13 cellular contexts compared by ENCODE assay signal in the genomic region with DNA sequence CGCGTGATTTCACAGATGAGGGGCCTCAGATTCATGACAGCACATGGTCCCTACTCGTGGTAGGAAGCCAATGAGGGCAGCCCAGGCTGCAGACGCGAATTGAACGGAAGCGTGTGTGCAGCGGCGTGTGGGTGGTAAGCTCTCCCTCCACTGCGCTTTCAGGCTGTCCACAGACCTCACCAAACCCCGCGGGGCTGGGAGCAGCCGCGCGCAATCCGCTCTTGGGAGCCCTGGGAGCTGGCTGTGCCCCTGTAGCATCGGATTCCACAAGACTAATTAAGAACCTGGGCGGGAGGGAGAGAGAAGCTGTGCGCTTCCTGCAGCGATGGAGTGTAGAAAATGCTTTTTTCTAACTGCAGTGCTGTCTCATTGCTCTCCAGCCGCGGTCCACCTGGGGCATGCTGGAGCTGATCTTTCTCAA.
DNase-seq lines count a peak whose midpoint lies in the region; ATAC-seq and TF ChIP-seq lines count a peak whose summit lies in the region.
"Had no signal": no experiment of that assay in that cellular context is flagged by ENCODE, and none has a peak within 500 bp of the region (broad histone marks: within the 10 kb centered on the region; RNA-seq: fewer than 3 reads in every experiment).

No MANE protein-coding gene starts in this region.

- H3K27ac ChIP-seq in cardiac muscle cell (no peak overlapping the region), ovary (no peak overlapping the region)
- H3K27ac ChIP-seq: vagina had no signal

- intact Hi-C loops in ovary (cut with DNase I) = no loop called here

- peak in 1 of 4 experiments; percentile 56 for ATAC-seq in T-cell (replicated peaks in 1 of 4)
- ATAC-seq in effector memory CD8-positive, alpha-beta T cell (replicated peaks) = no peak
- ATAC-seq: Panc1 had no signal

- no peaks in the 10 kb centered on the region for H3K27me3 ChIP-seq in cardiac muscle cell
- H3K27me3 ChIP-seq in ovary = no peaks in the 10 kb centered on the region
- H3K27me3 ChIP-seq in HAP-1 (ENCODE audit: low read depth) = peaks cover 12% of the 10 kb centered on the region
- H3K27me3 ChIP-seq: vagina had no signal

- H3K4me3 ChIP-seq in cardiac muscle cell (no peak overlapping the region), ovary (no peak overlapping the region), HAP-1 (no peak overlapping the region)

- 2 to 18% (median 14%) methylated on average over 22 of the region's 22 CpGs for WGBS in ovary, 3 donors

- H3K9me3 ChIP-seq in cardiac muscle cell (ENCODE audit: low read depth) (no peaks in the 10 kb centered on the region), ovary (no peaks in the 10 kb centered on the region), HAP-1 (no peaks in the 10 kb centered on the region)

- CTCF ChIA-PET in GM10248 (lab: Yijun Ruan, JAX) (no interaction called here), T-cell (lab: Charles Lee) (no interaction called here)

- DNase-seq in GM10248 (ENCODE audit: extremely low spot score) (peak; percentile 27), T-cell (peak in 1 of 34 experiments; percentile 2), cardiac muscle cell (ENCODE audit: low read depth in 1 of 2, low spot score in 1 of 2) (peak; percentile 8 to 27), ovary (peak in 4 of 5 donors; percentile 18 to 50 (median 37)), HAP-1 (ENCODE audit: low spot score in 2 of 2) (no peak), NCI-H82 treated with DMSO at 0.1 percent for 48 hours (lab: John Stamatoyannopoulos, UW; ENCODE audit: unreplicated experiment) (no peak), GDM1 (lab: John Stamatoyannopoulos, UW) (no peak)
- no peak for DNase-seq in effector memory CD8-positive, alpha-beta T cell
- DNase-seq: cortex of kidney, DMS79, islet precursor cell had no signal

- POLR2A ChIA-PET in GM10248 (lab: Yijun Ruan, JAX) (no interaction called here), T-cell (lab: Charles Lee) (no interaction called here)

- peaks cover 5 to 11% (median 10%) of the 10 kb centered on the region in 3 donors for H3K4me1 Mint-ChIP-seq in T-cell
- peaks cover 0 to 4% of the 10 kb centered on the region in 2 donors for H3K4me1 Mint-ChIP-seq in effector memory CD8-positive, alpha-beta T cell (ENCODE audit: low read depth in 2 of 2)

- no peaks in the 10 kb centered on the region for H3K36me3 Mint-ChIP-seq in T-cell
- H3K36me3 Mint-ChIP-seq in effector memory CD8-positive, alpha-beta T cell (ENCODE audit: insufficient read depth) = no peaks in the 10 kb centered on the region

- no peak overlapping the region for H3K27ac Mint-ChIP-seq in T-cell
- no peak overlapping the region for H3K27ac Mint-ChIP-seq in effector memory CD8-positive, alpha-beta T cell

- H3K9me3 Mint-ChIP-seq in T-cell = no peaks in the 10 kb centered on the region
- no peaks in the 10 kb centered on the region for H3K9me3 Mint-ChIP-seq in effector memory CD8-positive, alpha-beta T cell

- H3K4me1 ChIP-seq in cardiac muscle cell (ENCODE audit: low read depth) = peaks cover 8% of the 10 kb centered on the region
- H3K4me1 ChIP-seq in ovary (ENCODE audit: insufficient read depth) = no peaks in the 10 kb centered on the region
- H3K4me1 ChIP-seq in HAP-1 = no peaks in the 10 kb centered on the region

- peaks cover 40 to 41% of the 10 kb centered on the region in 2 donors for H3K27me3 Mint-ChIP-seq in T-cell
- peaks cover 48 to 52% of the 10 kb centered on the region in 2 donors for H3K27me3 Mint-ChIP-seq in effector memory CD8-positive, alpha-beta T cell

- no peaks in the 10 kb centered on the region for H3K36me3 ChIP-seq in cardiac muscle cell
- H3K36me3 ChIP-seq in ovary = no peaks in the 10 kb centered on the region
- H3K36me3 ChIP-seq in HAP-1 (replicated peaks) = no peaks in the 10 kb centered on the region
- H3K36me3 ChIP-seq: vagina had no signal

- no peak for TF ChIP-seq CTCF in GM10248 (IDR thresholded peaks at IDR 0.05; ENCODE audit: control extremely low read depth, extremely low read depth, low read depth, missing control alignments)
- TF ChIP-seq CTCF in cardiac muscle cell (IDR thresholded peaks at IDR 0.05; ENCODE audit: low read depth, low read length) = no peak
- no peak for TF ChIP-seq CTCF in ovary (IDR thresholded peaks at IDR 0.05)

- in situ Hi-C loops in HAP-1 (cut with MboI; ENCODE audit: low sequenced_read_pairs) = no loop called here

- TF ChIP-seq EP300 in ovary (IDR thresholded peaks at IDR 0.05) = no peak

- H3K4me3 Mint-ChIP-seq in T-cell = peak overlapping the region in 2 of 3 donors; percentile 14 to 66
- peak overlapping the region in 1 of 2 donors; percentile 35 for H3K4me3 Mint-ChIP-seq in effector memory CD8-positive, alpha-beta T cell

- no peak for TF ChIP-seq POLR2A in ovary (IDR thresholded peaks at IDR 0.05)

Comparison
In these comparisons a context has a peak if more than half of its experiments do, and no peak if none do; other contexts are left out.
1. DNase-seq: peak in GM10248 (single experiment), cardiac muscle cell (2 of 2) and ovary (4 of 5); none in HAP-1 (0 of 2), NCI-H82 treated with DMSO at 0.1 percent for 48 hours (single experiment), GDM1 (single experiment) and effector memory CD8-positive, alpha-beta T cell (0 of 3).